8 cellular contexts compared by ENCODE assay signal in genomic region chr17:19062009-19062717, GRCh38. TPM values are rescaled to one million over a fixed set of nuclear protein-coding genes. Genes with fewer than 3 reads are reported as not detected.
DNase-seq lines count a peak whose midpoint lies in the region; ATAC-seq, FAIRE-seq and TF ChIP-seq lines count a peak whose summit lies in the region.
"Not testable (repeated sequence)": the region's sequence is repeated elsewhere in the genome, so short reads cannot be mapped to it uniquely, and the experiment has no call there.

No MANE protein-coding gene starts in this region.

- H3K27ac Mint-ChIP-seq in CD14-positive monocyte; activated CD4-positive, alpha-beta T cell treated with anti-CD3 and anti-CD28 coated beads, Interleukin-2, amount 10 ng/mL, durations not matched to agents 7 days and 5 days; progenitor cell of endocrine pancreas: not testable (repeated sequence)

- ATAC-seq in GM19324 (IDR thresholded peaks at IDR 0.05; ENCODE audit: low FRiP score, unreplicated experiment): peak; percentile 63
- peak; percentile 80 for ATAC-seq in HG03439 (IDR thresholded peaks at IDR 0.05; ENCODE audit: unreplicated experiment)
- ATAC-seq in GM12878: peak; percentile 62

- not testable (repeated sequence) for H2AFZ ChIP-seq in GM12878 (ENCODE audit: control insufficient read depth, low read depth, low read length)

- SMC1A ChIA-PET in GM12878 (lab: Charles Lee; ENCODE audit: uncharacterized antibody, unreplicated experiment): not testable (repeated sequence)

- not testable (repeated sequence) for H4K20me1 ChIP-seq in GM12878 (ENCODE audit: control insufficient read depth, insufficient read depth)

- not testable (repeated sequence) for H3K79me2 ChIP-seq in GM12878 (ENCODE audit: control insufficient read depth, insufficient read depth, low read length)

- POLR2A ChIA-PET in HEK293T (lab: Yijun Ruan, JAX); activated CD4-positive, alpha-beta T cell treated with anti-CD3 and anti-CD28 coated beads, Interleukin-2, amount 10 ng/mL, durations not matched to agents 7 days and 5 days (lab: Charles Lee); GM12878 (lab: Charles Lee): not testable (repeated sequence)

- H3K9ac ChIP-seq in GM12878 (ENCODE audit: control insufficient read depth, insufficient read depth, low read length): not testable (repeated sequence)

- not testable (repeated sequence) for H3K27ac ChIP-seq in GM12878 (ENCODE audit: control insufficient read depth, insufficient read depth)
- H3K27ac ChIP-seq in right atrium auricular region: peak overlapping the region; percentile 29 to 71

- not testable (repeated sequence) for FAIRE-seq in GM12878 (lab: Jason Lieb, UNC)

- H3K4me3 Mint-ChIP-seq in CD14-positive monocyte; progenitor cell of endocrine pancreas (ENCODE audit: low read depth): not testable (repeated sequence)
- H3K4me3 Mint-ChIP-seq in activated CD4-positive, alpha-beta T cell treated with anti-CD3 and anti-CD28 coated beads, Interleukin-2, amount 10 ng/mL, durations not matched to agents 7 days and 5 days: peak overlapping the region; percentile 27

- not testable (repeated sequence) for TF ChIP-seq POLR2A in GM12878 (IDR thresholded peaks at IDR 0.05; ENCODE audit: low read depth, low read length)

- not testable (repeated sequence) for H3K36me3 Mint-ChIP-seq in CD14-positive monocyte; activated CD4-positive, alpha-beta T cell treated with anti-CD3 and anti-CD28 coated beads, Interleukin-2, amount 10 ng/mL, durations not matched to agents 7 days and 5 days (ENCODE audit: low read depth); progenitor cell of endocrine pancreas (ENCODE audit: insufficient read depth)

- H3K9me3 Mint-ChIP-seq in CD14-positive monocyte; activated CD4-positive, alpha-beta T cell treated with anti-CD3 and anti-CD28 coated beads, Interleukin-2, amount 10 ng/mL, durations not matched to agents 7 days and 5 days; progenitor cell of endocrine pancreas (ENCODE audit: low read depth): not testable (repeated sequence)

- TF ChIP-seq CTCF in CD14-positive monocyte (IDR thresholded peaks at IDR 0.05); GM12878 (IDR thresholded peaks at IDR 0.05 in 2 of 3, conservative IDR thresholded peaks at IDR 0.05 in 1 of 3; ENCODE audit: control insufficient read depth in 2 of 3, extremely low read depth in 1 of 3, insufficient read depth in 1 of 3, low read depth in 3 of 3, low read length in 3 of 3); right atrium auricular region (IDR thresholded peaks at IDR 0.05); progenitor cell of endocrine pancreas (IDR thresholded peaks at IDR 0.05; ENCODE audit: unreplicated experiment): not testable (repeated sequence)

- not testable (repeated sequence) for H3K27me3 ChIP-seq in GM12878 (replicated peaks in 1 of 2; ENCODE audit: control insufficient read depth in 2 of 2, insufficient read depth in 2 of 2, low read length in 1 of 2); right atrium auricular region

- not testable (repeated sequence) for TF ChIP-seq RAD21 in GM12878 (IDR thresholded peaks at IDR 0.05; ENCODE audit: insufficient read depth, low read depth, low read length)

- intact Hi-C loops in CD14-positive monocyte (cut with micrococcal nuclease); GM12878 (cut with micrococcal nuclease; ENCODE audit: unreplicated experiment): not testable (repeated sequence)

- DNase-seq in CD14-positive monocyte (ENCODE audit: low spot score) (peak; percentile 61), right atrium auricular region (ENCODE audit: low spot score) (peak; percentile 85), progenitor cell of endocrine pancreas (ENCODE audit: low spot score, unreplicated experiment) (peak; percentile 10)
- not testable (repeated sequence) for DNase-seq in HEK293T (ENCODE audit: extremely low spot score); GM12878 (ENCODE audit: low read depth, low spot score)
- DNase-seq in activated CD4-positive, alpha-beta T cell treated with anti-CD3 and anti-CD28 coated beads, Interleukin-2, amount 10 ng/mL, durations not matched to agents 7 days and 5 days: peak; percentile 90

- not testable (repeated sequence) for H3K4me3 ChIP-seq in GM12878
- peak overlapping the region in 1 of 2 donors; percentile 29 for H3K4me3 ChIP-seq in right atrium auricular region

- TSS peak; percentile 100 for BruUV-seq in GM12878 (replicated peaks; lab: Mats Ljungman, UMichigan)

- RAD21 ChIA-PET in GM12878 (lab: Charles Lee; ENCODE audit: unreplicated experiment): not testable (repeated sequence)

- CTCF ChIA-PET in HEK293T (lab: Yijun Ruan, JAX); activated CD4-positive, alpha-beta T cell treated with anti-CD3 and anti-CD28 coated beads, Interleukin-2, amount 10 ng/mL, durations not matched to agents 7 days and 5 days (lab: Charles Lee); GM12878 (lab: Yijun Ruan, JAX): not testable (repeated sequence)

- not testable (repeated sequence) for H3K4me1 ChIP-seq in GM12878 (ENCODE audit: control insufficient read depth, insufficient read depth, low read length); right atrium auricular region

- 0% methylated on average over 11 of the region's 51 CpGs for WGBS in GM12878 (ENCODE audit: insufficient coverage, insufficient replicate concordance, low lambda C conversion rate, missing lambda C conversion rate)

- H3K27me3 Mint-ChIP-seq in CD14-positive monocyte (ENCODE audit: low read depth in 3 of 3); activated CD4-positive, alpha-beta T cell treated with anti-CD3 and anti-CD28 coated beads, Interleukin-2, amount 10 ng/mL, durations not matched to agents 7 days and 5 days; progenitor cell of endocrine pancreas: not testable (repeated sequence)

- not testable (repeated sequence) for TF ChIP-seq EP300 in GM12878 (IDR thresholded peaks at IDR 0.05; ENCODE audit: borderline replicate concordance in 1 of 2, control insufficient read depth in 1 of 2, low read depth in 2 of 2, low read length in 2 of 2)

- H3K9me3 ChIP-seq in GM12878 (replicated peaks; ENCODE audit: control insufficient read depth, insufficient read depth, low read length); right atrium auricular region: not testable (repeated sequence)

- in situ Hi-C loops in GM12878 (cut with MboI): not testable (repeated sequence)

- H3K4me1 Mint-ChIP-seq in CD14-positive monocyte; activated CD4-positive, alpha-beta T cell treated with anti-CD3 and anti-CD28 coated beads, Interleukin-2, amount 10 ng/mL, durations not matched to agents 7 days and 5 days; progenitor cell of endocrine pancreas (ENCODE audit: low read depth): not testable (repeated sequence)

- not testable (repeated sequence) for H3K36me3 ChIP-seq in GM12878 (ENCODE audit: control insufficient read depth in 2 of 2, insufficient read depth in 2 of 2, low read length in 1 of 2); right atrium auricular region

- H3K4me2 ChIP-seq in GM12878 (ENCODE audit: control insufficient read depth, insufficient read depth): not testable (repeated sequence)

RNA-seq across cellular contexts. Expression of gene GRAP, which starts 15.4 kb away (rescaled TPM):
- polyA plus RNA-seq in CD14-positive monocyte (1 to 10 TPM; 3.9 to 4.5 TPM), GM12878 (2011; rRNA removed) (11.0 and 18.5 TPM in 2 replicates), GM12878 (2014; fragmentation: Illumina TruSeq; extraction: Trizol) (31.2 and 40.1 TPM in 2 replicates), GM12878 (2014; fragmentation: Nextera tagmentation; extraction: Ambion mirVana) (1 to 10 TPM in 1 of 2 experiments, under 1 TPM in 1; 0.58 to 1.7 TPM), GM12878 (2014; rRNA removed) (65.2 and 72.3 TPM in 2 replicates), GM12878 (2016; fragmentation: Nextera tagmentation; extraction: Ambion mirVana) (10 to 100 TPM; 30.6 to 35.6 TPM)
- total RNA-seq in activated CD4-positive, alpha-beta T cell treated with anti-CD3 and anti-CD28 coated beads, Interleukin-2, amount 10 ng/mL, durations not matched to agents 7 days and 5 days: 10 to 100 TPM; 35.4 to 39.2 TPM
- 20.9 and 22.9 TPM in 2 replicates for total RNA-seq in GM12878 (2013; cell fraction: nucleolus; rRNA removed)
- total RNA-seq in GM12878 (2014; rRNA removed) (72.6 and 78.3 TPM in 2 replicates), GM12878 (2014; rRNA removed; fragmentation: Illumina TruSeq; extraction: Trizol) (36.3 and 37.5 TPM in 2 replicates), GM12878 (2021) (50.4 and 51.2 TPM in 2 replicates), right atrium auricular region (1 to 10 TPM; 2.5 to 5.6 TPM), progenitor cell of endocrine pancreas (not detected in 2 replicates)
- 9.0 TPM for polyA plus RNA-seq in GM12878 (2011; ENCODE audit: low read depth)
- polyA plus RNA-seq in GM12878 (2011; cell fraction: cytosol; rRNA removed): 27.0 and 33.8 TPM in 2 replicates
- polyA plus RNA-seq in GM12878 (2011; cell fraction: nucleus; rRNA removed): 34.3 and 41.5 TPM in 2 replicates
- polyA plus RNA-seq in GM12878 (2012): 29.0 and 29.6 TPM in 2 replicates
- polyA minus RNA-seq in GM12878 (2011; rRNA and poly(A)+ RNA removed): 9.7 and 24.5 TPM in 2 replicates
- 9.0 and 9.9 TPM in 2 replicates for polyA minus RNA-seq in GM12878 (2011; cell fraction: cytosol; rRNA and poly(A)+ RNA removed)
- polyA minus RNA-seq in GM12878 (2011; cell fraction: nucleus; rRNA and poly(A)+ RNA removed): 12.0 and 14.2 TPM in 2 replicates

RNA-seq across cellular contexts. Expression of gene FAM83G, which starts 57.6 kb away (rescaled TPM):
- under 1 TPM; 0.04 to 0.08 TPM for polyA plus RNA-seq in CD14-positive monocyte
- 1 to 10 TPM; 7.1 to 9.1 TPM for total RNA-seq in activated CD4-positive, alpha-beta T cell treated with anti-CD3 and anti-CD28 coated beads, Interleukin-2, amount 10 ng/mL, durations not matched to agents 7 days and 5 days
- total RNA-seq in GM12878 (2013; cell fraction: nucleolus; rRNA removed): 23.3 and 27.2 TPM in 2 replicates
- total RNA-seq in GM12878 (2014; rRNA removed): 14.1 and 14.8 TPM in 2 replicates
- total RNA-seq in GM12878 (2014; rRNA removed; fragmentation: Illumina TruSeq; extraction: Trizol): 5.8 and 6.9 TPM in 2 replicates
- total RNA-seq in GM12878 (2021): 15.1 and 16.7 TPM in 2 replicates
- 1.5 TPM for polyA plus RNA-seq in GM12878 (2011; ENCODE audit: low read depth)
- polyA plus RNA-seq in GM12878 (2011; rRNA removed): 3.8 and 7.5 TPM in 2 replicates
- 8.7 and 11.9 TPM in 2 replicates for polyA plus RNA-seq in GM12878 (2011; cell fraction: cytosol; rRNA removed)
- 32.3 and 34.6 TPM in 2 replicates for polyA plus RNA-seq in GM12878 (2011; cell fraction: nucleus; rRNA removed)
- polyA plus RNA-seq in GM12878 (2012): 5.1 and 5.5 TPM in 2 replicates
- polyA plus RNA-seq in GM12878 (2014; fragmentation: Illumina TruSeq; extraction: Trizol): 3.3 and 5.9 TPM in 2 replicates
- polyA plus RNA-seq in GM12878 (2014; fragmentation: Nextera tagmentation; extraction: Ambion mirVana): under 1 TPM; 0.03 to 0.07 TPM
- 11.7 and 13.1 TPM in 2 replicates for polyA plus RNA-seq in GM12878 (2014; rRNA removed)
- polyA plus RNA-seq in GM12878 (2016; fragmentation: Nextera tagmentation; extraction: Ambion mirVana): 1 to 10 TPM; 5.0 to 6.0 TPM
- 7.5 and 14.2 TPM in 2 replicates for polyA minus RNA-seq in GM12878 (2011; rRNA and poly(A)+ RNA removed)
- polyA minus RNA-seq in GM12878 (2011; cell fraction: cytosol; rRNA and poly(A)+ RNA removed): 5.8 and 6.5 TPM in 2 replicates
- polyA minus RNA-seq in GM12878 (2011; cell fraction: nucleus; rRNA and poly(A)+ RNA removed): 8.9 and 13.5 TPM in 2 replicates
- 10 to 100 TPM; 14.0 to 50.9 TPM for total RNA-seq in right atrium auricular region
- 16.6 and 17.3 TPM in 2 replicates for total RNA-seq in progenitor cell of endocrine pancreas
